8 cellular contexts compared by ENCODE assay signal in the genomic region with DNA sequence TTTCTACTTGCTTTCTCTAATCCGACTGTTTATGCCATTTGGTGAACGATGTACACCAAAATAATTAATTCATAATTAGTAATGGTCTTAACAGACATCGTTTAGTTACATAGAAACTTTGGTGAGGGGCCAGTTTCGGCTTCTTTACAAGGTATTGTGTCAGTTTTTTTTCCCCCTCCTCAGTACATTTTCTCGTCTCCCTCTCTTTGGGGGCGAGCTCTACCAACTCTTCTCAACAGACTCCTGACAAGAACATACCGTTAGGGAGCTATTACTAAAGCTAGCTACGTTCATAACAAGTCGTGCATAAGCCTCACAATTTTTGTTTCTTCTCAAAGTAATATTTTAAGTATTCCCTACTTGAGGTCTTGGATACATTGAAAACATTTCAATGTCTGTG. TPM values are rescaled to one million over a fixed set of nuclear protein-coding genes. Genes with fewer than 3 reads are reported as not detected.
DNase-seq lines count a peak whose midpoint lies in the region; ATAC-seq and TF ChIP-seq lines count a peak whose summit lies in the region.

No MANE protein-coding gene starts in this region.

- H3K4me3 Mint-ChIP-seq in stimulated activated effector memory CD8-positive, alpha-beta T cell treated with anti-CD3 and anti-CD28 coated beads, Interleukin-12 subunit alpha, Interleukin-12 subunit beta, amount 100 ng/mL, for 72 hours, result peak overlapping the region; percentile 97

- ATAC-seq in right cardiac atrium, result no peak
- ATAC-seq in stimulated activated effector memory CD8-positive, alpha-beta T cell treated with anti-CD3 and anti-CD28 coated beads, Interleukin-12 subunit alpha, Interleukin-12 subunit beta, amount 100 ng/mL, for 72 hours, result no peak
- ATAC-seq in GM21576 (IDR thresholded peaks at IDR 0.05; ENCODE audit: unreplicated experiment), result no peak
- no peak for ATAC-seq in GM19455 (IDR thresholded peaks at IDR 0.05; ENCODE audit: unreplicated experiment)
- ATAC-seq in GM19328 (IDR thresholded peaks at IDR 0.05; ENCODE audit: unreplicated experiment), result no peak

- peaks cover 62% of the 10 kb centered on the region for H3K36me3 Mint-ChIP-seq in stimulated activated effector memory CD8-positive, alpha-beta T cell treated with anti-CD3 and anti-CD28 coated beads, Interleukin-12 subunit alpha, Interleukin-12 subunit beta, amount 100 ng/mL, for 72 hours

- no peaks in the 10 kb centered on the region for H3K9me3 Mint-ChIP-seq in stimulated activated effector memory CD8-positive, alpha-beta T cell treated with anti-CD3 and anti-CD28 coated beads, Interleukin-12 subunit alpha, Interleukin-12 subunit beta, amount 100 ng/mL, for 72 hours

- H3K4me1 Mint-ChIP-seq in stimulated activated effector memory CD8-positive, alpha-beta T cell treated with anti-CD3 and anti-CD28 coated beads, Interleukin-12 subunit alpha, Interleukin-12 subunit beta, amount 100 ng/mL, for 72 hours, result peaks cover 53% of the 10 kb centered on the region

- H3K4me3 ChIP-seq in WERI-Rb-1 (ENCODE audit: low read depth, low read length), result peak overlapping the region; percentile 58
- peak overlapping the region; percentile 83 for H3K4me3 ChIP-seq in right cardiac atrium (ENCODE audit: low read length)

- H3K9me3 ChIP-seq in WERI-Rb-1 (ENCODE audit: severe bottlenecking), result no peaks in the 10 kb centered on the region
- no peaks in the 10 kb centered on the region for H3K9me3 ChIP-seq in right cardiac atrium (ENCODE audit: control insufficient read depth, low read length)

- 5% methylated on average over 9 of the region's 9 CpGs for WGBS in right cardiac atrium

- DNase-seq in DMS 273 (lab: John Stamatoyannopoulos, UW; ENCODE audit: unreplicated experiment), result peak; percentile 48
- DNase-seq in DMS 273 treated with DMSO at 0.1 percent for 48 hours (lab: John Stamatoyannopoulos, UW), result no peak
- DNase-seq in WERI-Rb-1, result no peak
- DNase-seq in right cardiac atrium, result no peak
- DNase-seq in stimulated activated effector memory CD8-positive, alpha-beta T cell treated with anti-CD3 and anti-CD28 coated beads, Interleukin-12 subunit alpha, Interleukin-12 subunit beta, amount 100 ng/mL, for 72 hours (ENCODE audit: low spot score in 2 of 2), result no peak

- H3K27ac Mint-ChIP-seq in stimulated activated effector memory CD8-positive, alpha-beta T cell treated with anti-CD3 and anti-CD28 coated beads, Interleukin-12 subunit alpha, Interleukin-12 subunit beta, amount 100 ng/mL, for 72 hours, result peak overlapping the region; percentile 99

- no peaks in the 10 kb centered on the region for H3K27me3 ChIP-seq in WERI-Rb-1 (ENCODE audit: insufficient read depth, low read depth, severe bottlenecking)
- H3K27me3 ChIP-seq in right cardiac atrium (ENCODE audit: control insufficient read depth, insufficient read depth), result no peaks in the 10 kb centered on the region

- no peak for TF ChIP-seq CTCF in WERI-Rb-1 (IDR thresholded peaks at IDR 0.05; ENCODE audit: low read depth, low read length)

- H3K36me3 ChIP-seq in WERI-Rb-1, result peaks cover 3% of the 10 kb centered on the region

- H3K27ac ChIP-seq in WERI-Rb-1, result peak overlapping the region; percentile 96
- H3K27ac ChIP-seq in right cardiac atrium (ENCODE audit: low read length), result no peak overlapping the region

- H3K4me1 ChIP-seq in right cardiac atrium (ENCODE audit: control insufficient read depth, insufficient read depth, low read length), result peaks cover 2% of the 10 kb centered on the region

- intact Hi-C loops in right cardiac atrium (cut with DNase I), result no loop called here

RNA-seq across cellular contexts. Expression of a gene that starts 1.4 kb away (rescaled TPM):
- total RNA-seq in right cardiac atrium, result 10 to 100 TPM; 44.3 to 56.6 (median 51.0) TPM
- 22.8 TPM for polyA plus RNA-seq in right cardiac atrium

RNA-seq across cellular contexts. Expression of a gene that starts 39.3 kb away (rescaled TPM):
- 10 to 100 TPM in 2 of 4 donors, 1 to 10 TPM in 2; 8.2 to 12.5 (median 10.0) TPM for total RNA-seq in right cardiac atrium
- polyA plus RNA-seq in right cardiac atrium, result 4.7 TPM
